Comparison of ENCODE assay signal across 9 cellular contexts in the genomic region with DNA sequence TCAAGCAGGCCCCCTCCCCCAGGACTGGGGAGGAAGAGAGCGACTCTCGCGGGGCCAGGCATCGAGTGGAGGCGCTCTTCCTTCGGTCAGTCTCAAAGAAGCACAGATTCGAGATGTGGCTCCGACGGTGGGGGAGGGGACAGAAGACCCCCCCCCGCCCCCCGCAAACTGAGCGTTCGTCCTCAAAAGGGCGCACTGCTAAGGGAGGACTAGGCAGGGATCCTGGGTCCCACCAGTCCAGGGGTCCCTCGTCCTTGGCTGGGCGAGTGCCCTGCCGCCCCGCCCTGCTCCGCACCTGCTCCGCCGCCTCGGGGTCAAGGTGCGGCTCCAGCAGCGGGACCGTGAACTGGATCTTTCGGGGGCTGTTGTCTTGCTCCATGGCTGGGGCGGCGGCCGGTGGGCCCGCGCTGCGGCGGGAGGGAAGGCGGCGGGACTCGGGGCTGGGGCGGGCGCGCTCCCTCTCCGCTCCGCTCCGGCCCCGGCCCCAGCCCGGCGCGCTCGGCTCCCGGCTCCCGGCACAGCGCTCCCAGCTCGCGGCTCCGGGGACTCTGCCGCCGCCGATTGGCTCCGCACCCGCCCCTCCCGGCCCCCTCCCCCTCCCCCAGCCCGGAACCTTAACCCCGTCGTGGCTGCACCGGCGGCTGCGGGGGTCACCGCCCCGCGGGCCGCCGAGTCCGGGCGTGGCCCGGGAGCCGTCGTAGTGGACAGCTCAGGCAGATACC. TPM values are rescaled to one million over a fixed set of nuclear protein-coding genes. Genes with fewer than 3 reads are reported as not detected.
A peak's percentile ranks its signal among the peaks of the same experiment; 100 is the strongest.
DNase-seq lines count a peak whose midpoint lies in the region; ATAC-seq and TF ChIP-seq lines count a peak whose summit lies in the region.
"Had no signal": no experiment of that assay in that cellular context is flagged by ENCODE, and none has a peak within 500 bp of the region (broad histone marks: within the 10 kb centered on the region; RNA-seq: fewer than 3 reads in every experiment).

A gene with protein sequence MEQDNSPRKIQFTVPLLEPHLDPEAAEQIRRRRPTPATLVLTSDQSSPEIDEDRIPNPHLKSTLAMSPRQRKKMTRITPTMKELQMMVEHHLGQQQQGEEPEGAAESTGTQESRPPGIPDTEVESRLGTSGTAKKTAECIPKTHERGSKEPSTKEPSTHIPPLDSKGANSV (minus strand): TSS at position 550 of the 722 bp plus-strand sequence. CDS start 171 bp downstream, at position 379.

- ATAC-seq in psoas muscle (peak; percentile 62 to 70 (median 65)), GM21717 (IDR thresholded peaks at IDR 0.05; ENCODE audit: unreplicated experiment) (no peak)

- H3K27me3 ChIP-seq in WERI-Rb-1 (ENCODE audit: insufficient read depth, low read depth, severe bottlenecking) = peaks cover 46% of the 10 kb centered on the region
- H3K27me3 ChIP-seq in left ventricle myocardium inferior (ENCODE audit: low read depth) = peaks cover 70% of the 10 kb centered on the region
- no peaks in the 10 kb centered on the region for H3K27me3 ChIP-seq in psoas muscle (ENCODE audit: insufficient read depth in 3 of 3, low read length in 2 of 3)

- no TSS peak for BruUV-seq in Calu3 (replicated peaks; lab: Mats Ljungman, UMichigan)

- H3K27ac Mint-ChIP-seq in Calu3 (ENCODE audit: unreplicated experiment) = peak within 1 kb of the TSS; percentile 4

- no peak within 1 kb of the TSS for H3K27ac ChIP-seq in WERI-Rb-1
- H3K27ac ChIP-seq in left ventricle myocardium inferior (replicated peaks) = peak within 1 kb of the TSS; percentile 61
- peak within 1 kb of the TSS; percentile 82 for H3K27ac ChIP-seq in psoas muscle

- H3K27me3 Mint-ChIP-seq in Calu3 (ENCODE audit: unreplicated experiment) = peaks cover 88% of the 10 kb centered on the region

- H3K4me3 ChIP-seq in WERI-Rb-1 (ENCODE audit: low read depth, low read length) = peak within 1 kb of the TSS; percentile 57
- H3K4me3 ChIP-seq in left ventricle myocardium inferior = peak within 1 kb of the TSS; percentile 76
- H3K4me3 ChIP-seq in psoas muscle = peak within 1 kb of the TSS; percentile 83

- CTCF ChIA-PET in Calu3 (lab: Charles Lee) = interaction anchor here (1.0 kb wide), 1 partner anchor 9 kb away, joined by 5 read pairs; no protein-coding TSS in a partner anchor

- H3K4me1 ChIP-seq in left ventricle myocardium inferior (peaks cover 55% of the 10 kb centered on the region), psoas muscle (peaks cover 18% of the 10 kb centered on the region)

- H3K9me3 ChIP-seq in WERI-Rb-1 (ENCODE audit: severe bottlenecking) (no peaks in the 10 kb centered on the region), left ventricle myocardium inferior (replicated peaks) (no peaks in the 10 kb centered on the region), psoas muscle (no peaks in the 10 kb centered on the region)

- H3K4me3 Mint-ChIP-seq in Calu3 (ENCODE audit: low read depth, unreplicated experiment) = peak within 1 kb of the TSS; percentile 47

- 1 to 2% (median 2%) methylated on average over 43 to 75 of the region's 75 CpGs for WGBS in psoas muscle, 3 donors

- H3K36me3 ChIP-seq in WERI-Rb-1 (no peaks in the 10 kb centered on the region), left ventricle myocardium inferior (no peaks in the 10 kb centered on the region), psoas muscle (ENCODE audit: insufficient read depth in 1 of 2, low read depth in 1 of 2) (peaks cover 0 to 10% of the 10 kb centered on the region in 2 donors)

- no peaks in the 10 kb centered on the region for H3K36me3 Mint-ChIP-seq in Calu3 (ENCODE audit: insufficient read depth, unreplicated experiment)

- TF ChIP-seq CTCF in Calu3 (IDR thresholded peaks at IDR 0.05; ENCODE audit: unreplicated experiment) (no peak), WERI-Rb-1 (IDR thresholded peaks at IDR 0.05; ENCODE audit: low read depth, low read length) (no peak), left ventricle myocardium inferior (IDR thresholded peaks at IDR 0.05; ENCODE audit: borderline replicate concordance) (no peak), psoas muscle (IDR thresholded peaks at IDR 0.05) (no peak)

- intact Hi-C loops in Calu3 (cut with micrococcal nuclease; ENCODE audit: unreplicated experiment) = no loop called here
- intact Hi-C loops in left ventricle myocardium inferior (cut with micrococcal nuclease) = no loop called here
- intact Hi-C loops in psoas muscle (cut with DNase I) = no loop called here

- H3K4me1 Mint-ChIP-seq in Calu3 (ENCODE audit: low read depth, unreplicated experiment) = peaks cover 9% of the 10 kb centered on the region

- peak; percentile 42 for DNase-seq in Calu3
- peak; percentile 26 for DNase-seq in WERI-Rb-1
- peak; percentile 35 for DNase-seq in left ventricle myocardium inferior
- peak; percentile 25 to 75 for DNase-seq in psoas muscle
- no peak for DNase-seq in cerebellar cortex (ENCODE audit: low spot score)
- DNase-seq in dedifferentiated amniotic fluid mesenchymal stem cell (ENCODE audit: extremely low spot score) = no peak
- no peak for DNase-seq in NCI-H187 (lab: John Stamatoyannopoulos, UW)
- DNase-seq: NCI-H510A had no signal

- H3K9me3 Mint-ChIP-seq in Calu3 (ENCODE audit: low read depth, unreplicated experiment) = no peaks in the 10 kb centered on the region

RNA-seq across cellular contexts. Expression of the gene that starts here (rescaled TPM):
- total RNA-seq in Calu3 (2022) = 0.26 TPM in 1 of 2 replicates, not detected in the other
- 75.0 TPM for total RNA-seq in left ventricle myocardium inferior
- total RNA-seq in psoas muscle = 100 to 1,000 TPM in 3 of 4 donors, 10 to 100 TPM in 1; 93.7 to 360 (median 247) TPM
- 100 to 1,000 TPM; 187 to 265 (median 203) TPM for polyA plus RNA-seq in psoas muscle

Comparison
In these comparisons a context has a peak if more than half of its experiments do, and no peak if none do; other contexts are left out.
1. RNA of the gene that starts here (total RNA-seq): 93.7 to 360 TPM in psoas muscle and 75.0 TPM in left ventricle myocardium inferior (single experiment); 0.26 TPM in Calu3; every median in the first group is over 10 times any median in the second.
2. Peak in DNase-seq in Calu3; RNA of the gene not detected or under 1 TPM.
3. DNase-seq: peak in WERI-Rb-1 (single experiment), left ventricle myocardium inferior (single experiment) and psoas muscle (2 of 2); none in cerebellar cortex (single experiment), dedifferentiated amniotic fluid mesenchymal stem cell (single experiment) and NCI-H187 (0 of 2).
4. Peak in every context shown above with its lines, with median percentiles within 50 percentile points of each other: H3K4me3 ChIP-seq.